Comparison of ENCODE assay signal across 4 cellular contexts in genomic region chr18:14122099-14122498, GRCh38.
TF ChIP-seq lines count a peak whose summit lies in the region.

No MANE protein-coding gene starts in this region.

TF ChIP-seq in HepG2, 621 proteins besides CTCF, POLR2A, EP300 and RAD21:
- peak; percentile 99 for TF ChIP-seq MAFF (IDR thresholded peaks at IDR 0.05; ENCODE audit: low read depth, low read length)
- TF ChIP-seq CENPBD1 (CRISPR knock-in tag; IDR thresholded peaks at IDR 0.05; ENCODE audit: borderline replicate concordance, low read depth), result no peak
- no peak for TF ChIP-seq ZBTB44 (CRISPR knock-in tag; IDR thresholded peaks at IDR 0.05)
- no peak for TF ChIP-seq DPF2 (CRISPR knock-in tag; IDR thresholded peaks at IDR 0.05; ENCODE audit: borderline replicate concordance, low read depth)
- no peak for TF ChIP-seq NR2C2 (CRISPR knock-in tag; IDR thresholded peaks at IDR 0.05; ENCODE audit: borderline replicate concordance)
- TF ChIP-seq ATF6 (CRISPR knock-in tag; conservative IDR thresholded peaks at IDR 0.05), result no peak
- peak; percentile 97 to 100 for TF ChIP-seq MAFK (conservative IDR thresholded peaks at IDR 0.05 in 1 of 2, IDR thresholded peaks at IDR 0.05 in 1 of 2; ENCODE audit: low read length in 2 of 2)

TF ChIP-seq in IMR-90, 13 proteins besides CTCF, POLR2A, EP300 and RAD21:
- TF ChIP-seq CHD1 (IDR thresholded peaks at IDR 0.05; ENCODE audit: low read depth, low read length) (no peak), CEBPB (IDR thresholded peaks at IDR 0.05; ENCODE audit: low read depth, low read length) (no peak), RCOR1 (IDR thresholded peaks at IDR 0.05; ENCODE audit: insufficient replicate concordance, low read length) (no peak), MAFK (IDR thresholded peaks at IDR 0.05; ENCODE audit: low read depth, low read length) (peak; percentile 100)
TF ChIP-seq in IMR-90: peak in this region for 1.

TF ChIP-seq in K562, 482 proteins besides CTCF, POLR2A, EP300 and RAD21:
- no peak for TF ChIP-seq ARHGAP35 (IDR thresholded peaks at IDR 0.05; ENCODE audit: partially characterized antibody)
- TF ChIP-seq RFX7 (CRISPR knock-in tag; IDR thresholded peaks at IDR 0.05), result no peak
- no peak for TF ChIP-seq TRIM24 (IDR thresholded peaks at IDR 0.05)
- peak; percentile 86 for TF ChIP-seq C11orf30 (IDR thresholded peaks at IDR 0.05; ENCODE audit: low read depth)
- TF ChIP-seq ZNF316 (IDR thresholded peaks at IDR 0.05), result peak; percentile 94
- peak; percentile 89 for TF ChIP-seq MAFG (tag; conservative IDR thresholded peaks at IDR 0.05)
- peak; percentile 99 for TF ChIP-seq MAFK (IDR thresholded peaks at IDR 0.05; ENCODE audit: low read length)
- TF ChIP-seq MAFF (IDR thresholded peaks at IDR 0.05; ENCODE audit: low read length), result peak; percentile 97

TF ChIP-seq in endothelial cell of umbilical vein, 7 proteins besides CTCF, POLR2A, EP300 and RAD21:
- TF ChIP-seq MAX (IDR thresholded peaks at IDR 0.05; ENCODE audit: insufficient read depth, insufficient read length) (no peak), EZH2 (IDR thresholded peaks at IDR 0.05; ENCODE audit: borderline replicate concordance, low read depth, low read length, severe bottlenecking) (no peak), GATA2 (IDR thresholded peaks at IDR 0.05; ENCODE audit: insufficient read depth, insufficient read length, low read depth, low read length) (no peak), POLR2AphosphoS5 (IDR thresholded peaks at IDR 0.05; ENCODE audit: insufficient read depth, low read depth, low read length) (no peak), FOS (IDR thresholded peaks at IDR 0.05; ENCODE audit: borderline replicate concordance, insufficient read depth, low read length) (no peak), JUN (IDR thresholded peaks at IDR 0.05; ENCODE audit: borderline replicate concordance, insufficient read depth, insufficient read length, low read depth) (no peak), MYC (IDR thresholded peaks at IDR 0.05; ENCODE audit: low read depth, low read length) (no peak)
TF ChIP-seq in endothelial cell of umbilical vein: peak in this region for 0.
